Comparison of ENCODE assay signal across 16 cellular contexts in the genomic region with DNA sequence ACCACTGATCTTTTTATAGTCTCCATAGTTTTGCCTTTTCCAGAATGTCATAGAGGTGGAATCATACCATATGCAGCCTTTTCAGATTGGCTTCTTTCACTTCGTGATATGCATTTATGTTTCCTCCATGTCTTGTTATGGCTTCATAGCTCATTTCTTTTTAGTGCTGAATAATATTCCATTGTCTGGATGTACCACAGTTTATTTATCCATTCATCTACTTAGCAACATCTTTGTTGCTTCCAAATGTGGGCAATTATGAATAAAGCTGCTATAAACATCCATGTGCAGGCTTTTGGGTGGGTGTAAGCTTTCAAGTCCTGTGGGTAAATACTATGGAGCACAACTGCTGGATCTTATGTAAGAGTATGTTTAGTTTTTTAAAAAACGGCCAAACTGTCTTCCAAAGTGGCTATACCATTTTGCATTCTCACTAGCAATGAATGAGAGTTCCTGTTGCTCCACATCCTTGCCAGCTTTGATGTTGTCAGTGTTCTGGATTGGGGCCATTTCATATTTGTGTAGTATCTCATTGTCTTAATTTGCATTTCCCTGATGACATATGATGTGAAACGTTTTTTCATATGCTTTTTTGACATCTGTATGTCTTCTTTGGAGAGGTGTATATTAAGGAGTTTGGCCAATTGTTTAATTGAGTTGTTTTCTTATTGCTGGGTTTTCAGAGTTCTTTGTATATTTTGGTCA. TPM values are rescaled to one million over a fixed set of nuclear protein-coding genes. Genes with fewer than 3 reads are reported as not detected.
DNase-seq lines count a peak whose midpoint lies in the region; ATAC-seq, FAIRE-seq and TF ChIP-seq lines count a peak whose summit lies in the region.
"Had no signal": no experiment of that assay in that cellular context is flagged by ENCODE, and none has a peak within 500 bp of the region (broad histone marks: within the 10 kb centered on the region; RNA-seq: fewer than 3 reads in every experiment).

No MANE protein-coding gene starts in this region.

- H3K27me3 ChIP-seq in GM23248 (replicated peaks; ENCODE audit: insufficient read depth) (no peaks in the 10 kb centered on the region), bronchial epithelial cell (ENCODE audit: control insufficient read depth, insufficient read depth, low read length) (no peaks in the 10 kb centered on the region), left lung (no peaks in the 10 kb centered on the region)
- H3K27me3 ChIP-seq: BLaER1 treated with 17β-estradiol and CSF1 and Interleukin-3, amounts not matched to agents 10 nM and 100 nM had no signal

- in situ Hi-C loops in GM23248 (cut with MboI) = no loop called here

- H3K79me2 ChIP-seq in GM23248 (ENCODE audit: insufficient read depth) = no peaks in the 10 kb centered on the region

- H3K9ac ChIP-seq in GM23248 = no peak overlapping the region
- H3K9ac ChIP-seq: BLaER1 treated with 17β-estradiol and CSF1 and Interleukin-3, amounts not matched to agents 10 nM and 100 nM had no signal

- peaks cover 17% of the 10 kb centered on the region; the same call in 1 of the 2 replicates for H3K36me3 ChIP-seq in GM23248 (ENCODE audit: low read depth)
- no peaks in the 10 kb centered on the region for H3K36me3 ChIP-seq in bronchial epithelial cell (ENCODE audit: control insufficient read depth, insufficient read depth, low read length)
- H3K36me3 ChIP-seq in left lung = no peaks in the 10 kb centered on the region

- FAIRE-seq in bronchial epithelial cell (lab: Jason Lieb, UNC) = no peak
- FAIRE-seq: G401.6, GM12891 had no signal

- WGBS in GM23248 (ENCODE audit: low coverage in 1 of 2, low lambda C conversion rate in 2 of 2, missing lambda C conversion rate in 2 of 2), 2 experiments = 73 to 78% methylated on average over 3 of the region's 3 CpGs

- no peak overlapping the region for H3K4me2 ChIP-seq in GM23248 (ENCODE audit: unreplicated experiment)
- H3K4me2 ChIP-seq: BLaER1 treated with 17β-estradiol and CSF1 and Interleukin-3, amounts not matched to agents 10 nM and 100 nM had no signal

- peaks cover 33% of the 10 kb centered on the region for H3F3A ChIP-seq in GM23248 (ENCODE audit: insufficient read depth)

- H3K9me2 ChIP-seq in GM23248 (ENCODE audit: insufficient read depth) = no peaks in the 10 kb centered on the region

- H3K4me1 ChIP-seq in GM23248 (ENCODE audit: insufficient read depth) (no peaks in the 10 kb centered on the region), left lung (no peaks in the 10 kb centered on the region)

- no peaks in the 10 kb centered on the region for H4K20me1 ChIP-seq in GM23248 (ENCODE audit: insufficient read depth)
- H4K20me1 ChIP-seq: BLaER1 treated with 17β-estradiol and CSF1 and Interleukin-3, amounts not matched to agents 10 nM and 100 nM had no signal

- DNase-seq in EH (ENCODE audit: low read depth) = peak; percentile 27
- DNase-seq in GM23248 = peak; percentile 21
- DNase-seq in bronchial epithelial cell (ENCODE audit: low read depth) = peak; percentile 64
- peak; percentile 18 for DNase-seq in iris pigment epithelial cell (ENCODE audit: low read depth)
- no peak for DNase-seq in left lung
- no peak for DNase-seq in head of caudate nucleus
- DNase-seq in UCSD-AML1 (lab: John Stamatoyannopoulos, UW; ENCODE audit: unreplicated experiment) = no peak
- DNase-seq: ACHN; CD4-positive, CD25-positive, alpha-beta regulatory T cell; DMS53; GOT3; H9 had no signal

- intact Hi-C loops in left lung (cut with DNase I) = no loop called here
- intact Hi-C loops in head of caudate nucleus (cut with DNase I) = no loop called here

- H3K27ac ChIP-seq in GM23248 (no peak overlapping the region), left lung (no peak overlapping the region)
- H3K27ac ChIP-seq: BLaER1 treated with 17β-estradiol and CSF1 and Interleukin-3, amounts not matched to agents 10 nM and 100 nM had no signal

- no peak overlapping the region for H2AFZ ChIP-seq in GM23248

- ATAC-seq in left lung = no peak

- H3K9me3 ChIP-seq in GM23248 (ENCODE audit: low read depth) (peaks cover 6% of the 10 kb centered on the region), left lung (peaks cover 0 to 6% of the 10 kb centered on the region in 2 donors)

- H3K4me3 ChIP-seq in GM23248 (no peak overlapping the region), bronchial epithelial cell (ENCODE audit: low read depth, low read length) (no peak overlapping the region), left lung (no peak overlapping the region)
- H3K4me3 ChIP-seq: BLaER1 treated with 17β-estradiol and CSF1 and Interleukin-3, amounts not matched to agents 10 nM and 100 nM had no signal

- no peak for TF ChIP-seq CTCF in bronchial epithelial cell (IDR thresholded peaks at IDR 0.05; ENCODE audit: insufficient read depth, low read length, severe bottlenecking)
- TF ChIP-seq CTCF in left lung (IDR thresholded peaks at IDR 0.05) = no peak

RNA-seq across cellular contexts. Expression of a gene that starts 20.6 kb away (rescaled TPM):
- total RNA-seq in GM23248 (2014; rRNA removed; shearing (Covaris generic)) = not detected in 2 replicates
- not detected in 2 replicates for polyA plus RNA-seq in GM23248 (2016; fragmentation: Nextera tagmentation; extraction: Ambion mirVana)
- total RNA-seq in bronchial epithelial cell (under 0.01 and 0.51 TPM in 2 replicates), left lung (1 to 10 TPM in 1 of 2 donors, under 1 TPM in 1; 0.67 to 1.0 TPM)
- polyA plus RNA-seq: CD4-positive, CD25-positive, alpha-beta regulatory T cell; IgD-negative memory B cell had no signal

RNA-seq across cellular contexts. Expression of a gene that starts 41.8 kb away (rescaled TPM):
- 1,056 and 1,083 TPM in 2 replicates for total RNA-seq in GM23248 (2014; rRNA removed; shearing (Covaris generic))
- 2,147 and 2,171 TPM in 2 replicates for polyA plus RNA-seq in GM23248 (2016; fragmentation: Nextera tagmentation; extraction: Ambion mirVana)
- total RNA-seq in bronchial epithelial cell (542 and 567 TPM in 2 replicates), left lung (100 to 1,000 TPM; 579 to 585 TPM)

Comparison
In these comparisons a context has a peak if more than half of its experiments do, and no peak if none do; other contexts are left out.
1. DNase-seq: peak in EH (single experiment), GM23248 (single experiment), bronchial epithelial cell (single experiment) and iris pigment epithelial cell (single experiment); none in left lung (0 of 2), head of caudate nucleus (0 of 42) and UCSD-AML1 (single experiment).